Comparison of ENCODE assay signal across 24 cellular contexts in genomic region chr14:80164991-80165390, GRCh38. TPM values are rescaled to one million over a fixed set of nuclear protein-coding genes. Genes with fewer than 3 reads are reported as not detected.
DNase-seq lines count a peak whose midpoint lies in the region; ATAC-seq, FAIRE-seq and TF ChIP-seq lines count a peak whose summit lies in the region.
"Had no signal": no experiment of that assay in that cellular context is flagged by ENCODE, and none has a peak within 500 bp of the region (broad histone marks: within the 10 kb centered on the region; RNA-seq: fewer than 3 reads in every experiment).

No MANE protein-coding gene starts in this region.

- no peaks in the 10 kb centered on the region for H3K36me3 Mint-ChIP-seq in activated T-helper 2 cell treated with anti-CD3 and anti-CD28 coated beads, Interferon-gamma antibody, Interleukin-2, Interleukin-4, amounts not matched to agents 10 μg/mL and 5 μg/mL and 100 μg/mL, durations not matched to agents 14 hours and 24 hours and 36 hours (ENCODE audit: low read depth)
- H3K36me3 Mint-ChIP-seq: activated CD4-positive, alpha-beta memory T cell treated with anti-CD3 and anti-CD28 coated beads for 36 hours; CD4-positive, CD25-positive, alpha-beta regulatory T cell had no signal

- no peak overlapping the region for H3K4me3 ChIP-seq in ACC112 (ENCODE audit: low read depth, low read length)
- no peak overlapping the region for H3K4me3 ChIP-seq in bronchial epithelial cell (ENCODE audit: low read depth, low read length)
- H3K4me3 ChIP-seq: A549, psoas muscle, upper lobe of right lung had no signal

- H3K4me1 Mint-ChIP-seq in activated T-helper 2 cell treated with anti-CD3 and anti-CD28 coated beads, Interferon-gamma antibody, Interleukin-2, Interleukin-4, amounts not matched to agents 10 μg/mL and 5 μg/mL and 100 μg/mL, durations not matched to agents 14 hours and 24 hours and 36 hours (ENCODE audit: low read depth) = no peaks in the 10 kb centered on the region
- H3K4me1 Mint-ChIP-seq: CD4-positive, CD25-positive, alpha-beta regulatory T cell had no signal

- H3K27me3 Mint-ChIP-seq in activated T-helper 2 cell treated with anti-CD3 and anti-CD28 coated beads, Interferon-gamma antibody, Interleukin-2, Interleukin-4, amounts not matched to agents 10 μg/mL and 5 μg/mL and 100 μg/mL, durations not matched to agents 14 hours and 24 hours and 36 hours (ENCODE audit: low read depth) = no peaks in the 10 kb centered on the region
- H3K27me3 Mint-ChIP-seq: activated CD4-positive, alpha-beta memory T cell treated with anti-CD3 and anti-CD28 coated beads for 36 hours; CD4-positive, CD25-positive, alpha-beta regulatory T cell had no signal

- H3K79me2 ChIP-seq in ACC112 (ENCODE audit: control insufficient read depth, insufficient read depth, low read length, unreplicated experiment) = no peaks in the 10 kb centered on the region

- FAIRE-seq in bronchial epithelial cell (lab: Jason Lieb, UNC) = no peak
- FAIRE-seq: A549, small intestine had no signal

- peak overlapping the region; percentile 40 for H2AFZ ChIP-seq in ACC112 (ENCODE audit: low read length, unreplicated experiment)

- H3K27me3 ChIP-seq in ACC112 (ENCODE audit: insufficient read depth, low read length) (no peaks in the 10 kb centered on the region), bronchial epithelial cell (ENCODE audit: control insufficient read depth, insufficient read depth, low read length) (no peaks in the 10 kb centered on the region)
- H3K27me3 ChIP-seq: upper lobe of right lung had no signal

- DNase-seq in HT1080 (ENCODE audit: low read depth) = peak; percentile 56
- DNase-seq in bronchial epithelial cell (ENCODE audit: low read depth) = peak; percentile 38
- DNase-seq in iris pigment epithelial cell (ENCODE audit: low read depth) = peak; percentile 45
- DNase-seq in dermis blood vessel endothelial cell = no peak
- DNase-seq in activated T-helper 2 cell treated with anti-CD3 and anti-CD28 coated beads, Interferon-gamma antibody, Interleukin-2, Interleukin-4, amounts not matched to agents 10 μg/mL and 5 μg/mL and 100 μg/mL, durations not matched to agents 14 hours and 24 hours and 36 hours (ENCODE audit: low spot score) = no peak
- DNase-seq in NK-92 (lab: John Stamatoyannopoulos, UW; ENCODE audit: unreplicated experiment) = no peak
- DNase-seq: activated CD4-positive, alpha-beta memory T cell treated with anti-CD3 and anti-CD28 coated beads for 36 hours; activated naive CD4-positive, alpha-beta T cell treated with Interleukin-2 at 50 U/mL for 16 hours; CD4-positive, CD25-positive, alpha-beta regulatory T cell; midbrain; NCI-H1048; NCI-H2081; NCI-H524; nephron progenitor cell; psoas muscle; SIG-M5; small intestine; stimulated activated CD4-positive, alpha-beta T cell treated with anti-CD3 and anti-CD28 coated beads, Interleukin-4, amount 100 ng/mL, for 24 hours; upper lobe of right lung had no signal

- peaks cover 9% of the 10 kb centered on the region for H3K4me1 ChIP-seq in ACC112 (ENCODE audit: control insufficient read depth, insufficient read depth, low read length, unreplicated experiment)
- H3K4me1 ChIP-seq: A549, psoas muscle, upper lobe of right lung had no signal

- intact Hi-C loops in activated T-helper 2 cell treated with anti-CD3 and anti-CD28 coated beads, Interferon-gamma antibody, Interleukin-2, Interleukin-4, amounts not matched to agents 10 μg/mL and 5 μg/mL and 100 μg/mL, durations not matched to agents 14 hours and 24 hours and 36 hours (cut with micrococcal nuclease) = no loop called here

- no peak for TF ChIP-seq CTCF in bronchial epithelial cell (IDR thresholded peaks at IDR 0.05; ENCODE audit: insufficient read depth, low read length, severe bottlenecking)

- no peak overlapping the region for H3K27ac ChIP-seq in ACC112 (ENCODE audit: low read depth, low read length)
- H3K27ac ChIP-seq: A549, KMS-11, psoas muscle, upper lobe of right lung had no signal

- no peak for ATAC-seq in HG03439 (IDR thresholded peaks at IDR 0.05; ENCODE audit: unreplicated experiment)
- ATAC-seq: A549, left lobe of liver, psoas muscle, upper lobe of right lung had no signal

- no peak overlapping the region for H3K27ac Mint-ChIP-seq in activated T-helper 2 cell treated with anti-CD3 and anti-CD28 coated beads, Interferon-gamma antibody, Interleukin-2, Interleukin-4, amounts not matched to agents 10 μg/mL and 5 μg/mL and 100 μg/mL, durations not matched to agents 14 hours and 24 hours and 36 hours
- H3K27ac Mint-ChIP-seq: activated CD4-positive, alpha-beta memory T cell treated with anti-CD3 and anti-CD28 coated beads for 36 hours; CD4-positive, CD25-positive, alpha-beta regulatory T cell had no signal

- H3K4me3 Mint-ChIP-seq in activated T-helper 2 cell treated with anti-CD3 and anti-CD28 coated beads, Interferon-gamma antibody, Interleukin-2, Interleukin-4, amounts not matched to agents 10 μg/mL and 5 μg/mL and 100 μg/mL, durations not matched to agents 14 hours and 24 hours and 36 hours (ENCODE audit: low read depth) = no peak overlapping the region
- H3K4me3 Mint-ChIP-seq: activated CD4-positive, alpha-beta memory T cell treated with anti-CD3 and anti-CD28 coated beads for 36 hours; CD4-positive, CD25-positive, alpha-beta regulatory T cell; nephron progenitor cell had no signal

- H3K9me3 Mint-ChIP-seq in activated T-helper 2 cell treated with anti-CD3 and anti-CD28 coated beads, Interferon-gamma antibody, Interleukin-2, Interleukin-4, amounts not matched to agents 10 μg/mL and 5 μg/mL and 100 μg/mL, durations not matched to agents 14 hours and 24 hours and 36 hours = peaks cover 7% of the 10 kb centered on the region
- H3K9me3 Mint-ChIP-seq: nephron progenitor cell had no signal

- H3K36me3 ChIP-seq in ACC112 (ENCODE audit: insufficient read depth, low read length) (no peaks in the 10 kb centered on the region), bronchial epithelial cell (ENCODE audit: control insufficient read depth, insufficient read depth, low read length) (no peaks in the 10 kb centered on the region)
- H3K36me3 ChIP-seq: upper lobe of right lung had no signal

RNA-seq across cellular contexts. Expression of gene DIO2, which starts 46.3 kb away (rescaled TPM):
- total RNA-seq in HT1080 (2014; rRNA removed; shearing (Covaris generic)) = 0.61 and 0.90 TPM in 2 replicates
- 0.17 and 0.53 TPM in 2 replicates for polyA plus RNA-seq in HT1080 (2015; cell fraction: cytosol; rRNA removed)
- polyA plus RNA-seq in HT1080 (2015; cell fraction: nucleus; rRNA removed) = 0.39 and 1.7 TPM in 2 replicates
- total RNA-seq in bronchial epithelial cell = 0.26 TPM in 1 of 2 replicates, not detected in the other
- total RNA-seq in dermis blood vessel endothelial cell = 0.51 TPM in 1 of 2 replicates, not detected in the other
- total RNA-seq in activated T-helper 2 cell treated with anti-CD3 and anti-CD28 coated beads, Interferon-gamma antibody, Interleukin-2, Interleukin-4, amounts not matched to agents 10 μg/mL and 5 μg/mL and 100 μg/mL, durations not matched to agents 14 hours and 24 hours and 36 hours = not detected in 2 replicates
- total RNA-seq: activated CD4-positive, alpha-beta memory T cell treated with anti-CD3 and anti-CD28 coated beads for 36 hours; CD4-positive, CD25-positive, alpha-beta regulatory T cell had no signal
- polyA plus RNA-seq: CD4-positive, CD25-positive, alpha-beta regulatory T cell had no signal

Comparison
In these comparisons a context has a peak if more than half of its experiments do, and no peak if none do; other contexts are left out.
1. DNase-seq: peak in HT1080 (single experiment), bronchial epithelial cell (single experiment) and iris pigment epithelial cell (single experiment); none in dermis blood vessel endothelial cell (single experiment), activated T-helper 2 cell treated with anti-CD3 and anti-CD28 coated beads, Interferon-gamma antibody, Interleukin-2, Interleukin-4, amounts not matched to agents 10 μg/mL and 5 μg/mL and 100 μg/mL, durations not matched to agents 14 hours and 24 hours and 36 hours (single experiment) and NK-92 (single experiment).